14 cellular contexts compared by ENCODE assay signal in genomic region chr5:19988447-19988846, GRCh38. TPM values are rescaled to one million over a fixed set of nuclear protein-coding genes. Genes with fewer than 3 reads are reported as not detected.
A peak's percentile ranks its signal among the peaks of the same experiment; 100 is the strongest.
DNase-seq lines count a peak whose midpoint lies in the region; TF ChIP-seq lines count a peak whose summit lies in the region.
"Had no signal": no experiment of that assay in that cellular context is flagged by ENCODE, and none has a peak within 500 bp of the region (broad histone marks: within the 10 kb centered on the region; RNA-seq: fewer than 3 reads in every experiment).

No MANE protein-coding gene starts in this region.

- H3K4me3 Mint-ChIP-seq in progenitor cell of endocrine pancreas (ENCODE audit: low read depth), result peak overlapping the region; percentile 57
- H3K4me3 Mint-ChIP-seq in activated CD4-positive, alpha-beta memory T cell treated with anti-CD3 and anti-CD28 coated beads for 36 hours, result no peak overlapping the region
- H3K4me3 Mint-ChIP-seq: activated CD4-positive, alpha-beta T cell treated with anti-CD3 and anti-CD28 coated beads, Interleukin-2, amount 10 ng/mL, durations not matched to agents 24 days and 14 days; activated naive CD4-positive, alpha-beta T cell treated with anti-CD3 and anti-CD28 coated beads, Interleukin-2, amount 10 ng/mL, durations not matched to agents 7 days and 5 days had no signal

- TF ChIP-seq CTCF in fibroblast of pulmonary artery (IDR thresholded peaks at IDR 0.05; ENCODE audit: low read length, missing control alignments) (no peak), progenitor cell of endocrine pancreas (IDR thresholded peaks at IDR 0.05; ENCODE audit: unreplicated experiment) (no peak)

- H3K9me3 Mint-ChIP-seq in progenitor cell of endocrine pancreas (ENCODE audit: low read depth), result no peaks in the 10 kb centered on the region
- H3K9me3 Mint-ChIP-seq in activated CD4-positive, alpha-beta memory T cell treated with anti-CD3 and anti-CD28 coated beads for 36 hours, result peaks cover 7% of the 10 kb centered on the region
- H3K9me3 Mint-ChIP-seq: activated naive CD4-positive, alpha-beta T cell treated with anti-CD3 and anti-CD28 coated beads, Interleukin-2, amount 10 ng/mL, durations not matched to agents 7 days and 5 days had no signal

- no peaks in the 10 kb centered on the region for H3K36me3 Mint-ChIP-seq in progenitor cell of endocrine pancreas (ENCODE audit: insufficient read depth)
- H3K36me3 Mint-ChIP-seq in activated CD4-positive, alpha-beta memory T cell treated with anti-CD3 and anti-CD28 coated beads for 36 hours, result no peaks in the 10 kb centered on the region
- H3K36me3 Mint-ChIP-seq: activated naive CD4-positive, alpha-beta T cell treated with anti-CD3 and anti-CD28 coated beads, Interleukin-2, amount 10 ng/mL, durations not matched to agents 7 days and 5 days had no signal

- peak overlapping the region; percentile 37 for H3K4me3 ChIP-seq in fibroblast of pulmonary artery (replicated peaks; ENCODE audit: low read depth, low read length)
- H3K4me3 ChIP-seq: SJCRH30 had no signal

- POLR2A ChIA-PET in activated CD4-positive, alpha-beta memory T cell treated with anti-CD3 and anti-CD28 coated beads for 36 hours (lab: Charles Lee), result no interaction called here

- intact Hi-C loops in activated CD4-positive, alpha-beta memory T cell treated with anti-CD3 and anti-CD28 coated beads for 36 hours (cut with micrococcal nuclease), result no loop called here

- CTCF ChIA-PET in activated CD4-positive, alpha-beta memory T cell treated with anti-CD3 and anti-CD28 coated beads for 36 hours (lab: Charles Lee), result no interaction called here

- H3K27ac Mint-ChIP-seq in progenitor cell of endocrine pancreas, result no peak overlapping the region
- H3K27ac Mint-ChIP-seq in activated CD4-positive, alpha-beta memory T cell treated with anti-CD3 and anti-CD28 coated beads for 36 hours, result no peak overlapping the region
- H3K27ac Mint-ChIP-seq: activated CD4-positive, alpha-beta T cell treated with anti-CD3 and anti-CD28 coated beads, Interleukin-2, amount 10 ng/mL, durations not matched to agents 24 days and 14 days; activated naive CD4-positive, alpha-beta T cell treated with anti-CD3 and anti-CD28 coated beads, Interleukin-2, amount 10 ng/mL, durations not matched to agents 7 days and 5 days had no signal

- DNase-seq in EL (peak; percentile 13), SK-N-DZ (ENCODE audit: low spot score) (peak; percentile 22), fibroblast of pulmonary artery (ENCODE audit: low read depth) (no peak), progenitor cell of endocrine pancreas (ENCODE audit: low spot score, unreplicated experiment) (no peak), pons (ENCODE audit: low spot score) (no peak)
- DNase-seq in activated naive CD4-positive, alpha-beta T cell treated with Interleukin-2 at 50 U/mL for 16 hours, result no peak
- no peak for DNase-seq in activated CD4-positive, alpha-beta memory T cell treated with anti-CD3 and anti-CD28 coated beads for 36 hours
- no peak for DNase-seq in stimulated activated CD4-positive, alpha-beta T cell treated with anti-CD3 and anti-CD28 coated beads, Interleukin-1b, Interleukin-23, amount 100 ng/mL, for 48 hours
- DNase-seq: activated CD4-positive, alpha-beta T cell treated with anti-CD3 and anti-CD28 coated beads, Interleukin-2, amount 10 ng/mL, durations not matched to agents 24 days and 14 days; activated naive CD4-positive, alpha-beta T cell treated with anti-CD3 and anti-CD28 coated beads, Interleukin-2, amount 10 ng/mL, durations not matched to agents 7 days and 5 days had no signal

- H3K4me1 Mint-ChIP-seq in progenitor cell of endocrine pancreas (ENCODE audit: low read depth), result peaks cover 12% of the 10 kb centered on the region
- H3K4me1 Mint-ChIP-seq in activated CD4-positive, alpha-beta memory T cell treated with anti-CD3 and anti-CD28 coated beads for 36 hours (ENCODE audit: low read depth), result no peaks in the 10 kb centered on the region
- H3K4me1 Mint-ChIP-seq: activated CD4-positive, alpha-beta T cell treated with anti-CD3 and anti-CD28 coated beads, Interleukin-2, amount 10 ng/mL, durations not matched to agents 24 days and 14 days; activated naive CD4-positive, alpha-beta T cell treated with anti-CD3 and anti-CD28 coated beads, Interleukin-2, amount 10 ng/mL, durations not matched to agents 7 days and 5 days had no signal

- peaks cover 43% of the 10 kb centered on the region for H3K27me3 Mint-ChIP-seq in progenitor cell of endocrine pancreas
- no peaks in the 10 kb centered on the region for H3K27me3 Mint-ChIP-seq in activated CD4-positive, alpha-beta memory T cell treated with anti-CD3 and anti-CD28 coated beads for 36 hours
- H3K27me3 Mint-ChIP-seq: activated CD4-positive, alpha-beta T cell treated with anti-CD3 and anti-CD28 coated beads, Interleukin-2, amount 10 ng/mL, durations not matched to agents 24 days and 14 days; activated naive CD4-positive, alpha-beta T cell treated with anti-CD3 and anti-CD28 coated beads, Interleukin-2, amount 10 ng/mL, durations not matched to agents 7 days and 5 days had no signal

RNA-seq across cellular contexts. Expression of gene CDH18, which starts 0.4 kb away (rescaled TPM):
- 1.4 and 2.1 TPM in 2 replicates for polyA plus RNA-seq in SK-N-DZ (2014; cell fraction: cytosol; rRNA removed)
- polyA plus RNA-seq in SK-N-DZ (2014; cell fraction: nucleus; rRNA removed), result 0.65 and 1.5 TPM in 2 replicates
- total RNA-seq in progenitor cell of endocrine pancreas, result 1.9 and 3.1 TPM in 2 replicates
- total RNA-seq in activated CD4-positive, alpha-beta memory T cell treated with anti-CD3 and anti-CD28 coated beads for 36 hours, result not detected
- total RNA-seq: activated CD4-positive, alpha-beta T cell treated with anti-CD3 and anti-CD28 coated beads, Interleukin-2, amount 10 ng/mL, durations not matched to agents 24 days and 14 days; HT-29; left ventricle myocardium inferior; pulmonary artery endothelial cell had no signal

Comparison
In these comparisons a context has a peak if more than half of its experiments do, and no peak if none do; other contexts are left out.
1. DNase-seq: peak in EL (single experiment) and SK-N-DZ (single experiment); none in fibroblast of pulmonary artery (single experiment), progenitor cell of endocrine pancreas (single experiment), activated naive CD4-positive, alpha-beta T cell treated with Interleukin-2 at 50 U/mL for 16 hours (single experiment), activated CD4-positive, alpha-beta memory T cell treated with anti-CD3 and anti-CD28 coated beads for 36 hours (single experiment), stimulated activated CD4-positive, alpha-beta T cell treated with anti-CD3 and anti-CD28 coated beads, Interleukin-1b, Interleukin-23, amount 100 ng/mL, for 48 hours (single experiment) and pons (single experiment).